ENCODE assay signal across 12 cellular contexts in the genomic region with DNA sequence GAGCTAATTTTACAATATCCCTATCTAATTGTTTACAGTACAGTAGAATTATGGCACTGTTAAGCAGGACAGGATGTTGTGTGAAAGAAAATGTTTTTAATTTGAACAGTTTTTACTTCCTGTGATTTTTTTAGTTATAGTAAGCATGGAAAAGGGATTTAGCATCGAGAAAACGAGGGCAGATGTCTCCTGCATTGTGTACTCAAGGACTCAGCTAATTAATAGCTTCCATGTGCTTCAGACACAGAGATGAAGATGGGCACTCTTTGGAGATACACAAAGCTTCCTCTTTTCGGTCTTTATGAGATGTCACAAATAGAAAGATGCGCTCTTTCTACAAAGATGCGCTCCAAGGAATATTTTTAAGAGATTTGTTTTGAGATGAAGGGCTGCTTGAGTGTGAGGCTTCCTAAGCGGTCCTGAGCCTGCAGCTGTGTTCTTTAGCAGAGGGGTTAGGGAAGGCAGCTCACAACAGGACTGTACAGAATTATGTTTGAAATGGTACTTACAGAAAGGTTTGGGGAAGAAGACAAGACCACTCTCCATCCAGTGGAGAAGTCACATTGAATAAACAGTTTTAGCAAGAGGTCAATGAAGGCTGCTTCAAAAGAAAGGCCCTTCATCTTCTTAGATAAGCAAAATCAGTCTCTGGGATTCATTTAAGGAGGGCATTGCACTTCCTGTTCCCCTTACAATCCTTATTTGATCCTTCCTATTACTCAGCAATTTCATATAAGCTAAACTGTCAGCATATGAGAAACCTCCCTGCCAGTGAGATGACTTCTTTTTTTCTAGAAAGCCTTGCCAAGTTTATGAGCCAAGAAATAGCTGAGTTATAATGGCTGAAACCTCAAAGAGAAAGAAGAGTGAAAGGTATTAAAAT.
DNase-seq lines count a peak whose midpoint lies in the region; ATAC-seq, FAIRE-seq and TF ChIP-seq lines count a peak whose summit lies in the region.
"Had no signal": no experiment of that assay in that cellular context is flagged by ENCODE, and none has a peak within 500 bp of the region (broad histone marks: within the 10 kb centered on the region; RNA-seq: fewer than 3 reads in every experiment).

No MANE protein-coding gene starts in this region.

- peak overlapping the region; percentile 91 for H2AFZ ChIP-seq in HCT116 (ENCODE audit: low read depth, low read length, poor library complexity, severe bottlenecking)

- TF ChIP-seq RAD21 in A549 (conservative IDR thresholded peaks at IDR 0.05 in 1 of 2, IDR thresholded peaks at IDR 0.05 in 1 of 2) (no peak), HCT116 (IDR thresholded peaks at IDR 0.05; ENCODE audit: low read depth) (no peak)

- no peak overlapping the region for H3K4me3 Mint-ChIP-seq in WTC11

- TF ChIP-seq POLR2A in A549 (IDR thresholded peaks at IDR 0.05; ENCODE audit: low read length): no peak
- no peak for TF ChIP-seq POLR2A in HCT116 (IDR thresholded peaks at IDR 0.05; ENCODE audit: borderline replicate concordance, extremely low read depth, insufficient read depth, insufficient read length)

- no peaks in the 10 kb centered on the region for H3K36me3 Mint-ChIP-seq in WTC11

- 0 out of 2 replicates have a peak, but pooled peaks cover 3% of the 10 kb centered on the region for H3K9me3 Mint-ChIP-seq in WTC11

- no TSS peak for BruUV-seq in HCT116 (replicated peaks; lab: Mats Ljungman, UMichigan)

- H3K27me3 Mint-ChIP-seq in WTC11 (ENCODE audit: low read depth): no peaks in the 10 kb centered on the region

- H3K4me1 ChIP-seq in A549 (peaks cover 17% of the 10 kb centered on the region; the same call in 2 of the 3 replicates), HCT116 (ENCODE audit: control insufficient read depth in 1 of 2, insufficient read depth in 2 of 2, low read length in 2 of 2) (peaks cover 0 to 5% of the 10 kb centered on the region in 2 experiments; a peak in 1 of 4 replicates)
- H3K4me1 ChIP-seq: pancreas had no signal

- no peaks in the 10 kb centered on the region for H3K36me3 ChIP-seq in HCT116 (ENCODE audit: control insufficient read depth in 1 of 2, insufficient read depth in 2 of 2, low read length in 2 of 2)
- H3K36me3 ChIP-seq: pancreas had no signal

- POLR2A ChIA-PET in A549 (lab: Yijun Ruan, JAX): no interaction called here
- POLR2A ChIA-PET in HCT116 (lab: Charles Lee): no interaction called here
- POLR2A ChIA-PET in WTC11 (lab: Charles Lee): interaction anchor here (1.1 kb wide), 1 partner anchor 15 kb away, joined by 3 read pairs; no protein-coding TSS in a partner anchor

- no peak overlapping the region for H3K9ac ChIP-seq in HCT116 (ENCODE audit: low read length)

- no peaks in the 10 kb centered on the region for H3K9me2 ChIP-seq in HCT116 (ENCODE audit: insufficient read depth)

- ATAC-seq in A549: peak in 1 of 2 experiments; percentile 68; a peak in 3 of 6 replicates
- ATAC-seq in HCT116: 0 out of 2 replicates have a peak, but pooled peaks have one; percentile 25
- ATAC-seq in WTC11: no peak
- no peak for ATAC-seq in HG02588 (IDR thresholded peaks at IDR 0.05; ENCODE audit: unreplicated experiment)
- ATAC-seq in HG03354 (IDR thresholded peaks at IDR 0.05; ENCODE audit: poor library complexity, severe bottlenecking, unreplicated experiment): no peak

- TF ChIP-seq EP300 in A549 (IDR thresholded peaks at IDR 0.05): no peak

- RAD21 ChIA-PET in HCT116 (lab: Charles Lee; ENCODE audit: low non-redundant PET in 1 of 2, low total read pairs in 2 of 2, uncharacterized antibody in 2 of 2, unreplicated experiment in 2 of 2): interaction anchor here in 1 of 2 experiments (1.5 kb wide), 1 partner anchor 213 kb away, joined by 3 read pairs; no protein-coding TSS in a partner anchor

- H4K20me1 ChIP-seq in HCT116 (ENCODE audit: insufficient read depth): no peaks in the 10 kb centered on the region

- H3K4me3 ChIP-seq in A549 (no peak overlapping the region), HCT116 (replicated peaks in 1 of 2; ENCODE audit: low read depth in 1 of 2, low read length in 2 of 2) (no peak overlapping the region), fibroblast of the aortic adventitia (ENCODE audit: low read depth, low read length) (no peak overlapping the region)
- H3K4me3 ChIP-seq: pancreas had no signal

- H3K79me2 ChIP-seq in HCT116 (ENCODE audit: insufficient read depth, low read length): no peaks in the 10 kb centered on the region

- no peaks in the 10 kb centered on the region for H3K27me3 ChIP-seq in HCT116 (ENCODE audit: insufficient read depth, low read length)
- H3K27me3 ChIP-seq: pancreas had no signal

- peak overlapping the region; percentile 47 to 77 for H3K27ac ChIP-seq in A549
- H3K27ac ChIP-seq in HCT116 (ENCODE audit: low read depth, low read length): no peak overlapping the region
- H3K27ac ChIP-seq: pancreas had no signal

- no peak for FAIRE-seq in A549 (lab: Jason Lieb, UNC)
- FAIRE-seq: GM12892, pancreas had no signal

- H3K9me3 ChIP-seq in A549 (no peaks in the 10 kb centered on the region), HCT116 (ENCODE audit: control insufficient read depth in 1 of 2, insufficient read depth in 1 of 2, low read depth in 1 of 2, low read length in 2 of 2) (no peaks in the 10 kb centered on the region)
- H3K9me3 ChIP-seq: pancreas had no signal

- no peak overlapping the region for H3K27ac Mint-ChIP-seq in WTC11

- 90% methylated on average over 6 of the region's 6 CpGs for WGBS in A549 (ENCODE audit: missing lambda C conversion rate)

- CTCF ChIA-PET in A549 (lab: Yijun Ruan, JAX) (interaction anchor here (1.0 to 2.6 kb wide), 3 partner anchors 14 to 213 kb away, joined by 3 to 8 read pairs (median 4); no protein-coding TSS in a partner anchor), HCT116 (lab: Charles Lee) (no interaction called here), WTC11 (lab: Charles Lee) (interaction anchor here (0.8 to 1.3 kb wide), 2 partner anchors 212 to 213 kb away, joined by 3 read pairs; no protein-coding TSS in a partner anchor)

- peaks cover 7% of the 10 kb centered on the region; the same call in 1 of the 2 replicates for H3K4me1 Mint-ChIP-seq in WTC11

- intact Hi-C loops in HCT116 (cut with micrococcal nuclease): no loop called here

- TF ChIP-seq CTCF in A549 (IDR thresholded peaks at IDR 0.05): no peak
- no peak for TF ChIP-seq CTCF in HCT116 (IDR thresholded peaks at IDR 0.05 in 2 of 3, conservative IDR thresholded peaks at IDR 0.05 in 1 of 3; ENCODE audit: borderline replicate concordance in 1 of 3, insufficient read depth in 1 of 3, low read depth in 2 of 3, low read length in 2 of 3)
- TF ChIP-seq CTCF in fibroblast of the aortic adventitia (IDR thresholded peaks at IDR 0.05; ENCODE audit: insufficient read depth, low read length): no peak
- no peak for TF ChIP-seq CTCF in WTC11 (IDR thresholded peaks at IDR 0.05)

- H3K4me2 ChIP-seq in A549: peak overlapping the region; percentile 22; the same call in 2 of the 3 replicates
- H3K4me2 ChIP-seq in HCT116 (ENCODE audit: low read length): no peak overlapping the region

- DNase-seq in A549 (ENCODE audit: low read depth in 1 of 2, low spot score in 1 of 2) (peak in 1 of 2 experiments; percentile 44), HCT116 (ENCODE audit: low read depth, low spot score) (no peak), RPMI8226 (peak; percentile 62), fibroblast of the aortic adventitia (ENCODE audit: low read depth) (peak; percentile 69), WTC11 (ENCODE audit: low spot score) (no peak), NCI-H2081 treated with DMSO at 0.1 percent for 48 hours (lab: John Stamatoyannopoulos, UW) (no peak)
- DNase-seq: NCI-H1930, pancreas, T1000 had no signal

TF ChIP-seq in A549, 52 proteins besides CTCF, POLR2A, EP300 and RAD21:
- no peak for TF ChIP-seq KDM1A (IDR thresholded peaks at IDR 0.05; ENCODE audit: low read depth)
- peak; percentile 76 for TF ChIP-seq MAFK (IDR thresholded peaks at IDR 0.05; ENCODE audit: partially characterized antibody)

TF ChIP-seq in HCT116, 20 proteins besides CTCF, POLR2A, EP300 and RAD21 (continues in another document):
- TF ChIP-seq EZH2phosphoT487 (IDR thresholded peaks at IDR 0.05; ENCODE audit: borderline replicate concordance): no peak
- no peak for TF ChIP-seq EZH2 (IDR thresholded peaks at IDR 0.05)
- TF ChIP-seq SIN3A (IDR thresholded peaks at IDR 0.05; ENCODE audit: low read depth): no peak
- TF ChIP-seq, protein P1, sequence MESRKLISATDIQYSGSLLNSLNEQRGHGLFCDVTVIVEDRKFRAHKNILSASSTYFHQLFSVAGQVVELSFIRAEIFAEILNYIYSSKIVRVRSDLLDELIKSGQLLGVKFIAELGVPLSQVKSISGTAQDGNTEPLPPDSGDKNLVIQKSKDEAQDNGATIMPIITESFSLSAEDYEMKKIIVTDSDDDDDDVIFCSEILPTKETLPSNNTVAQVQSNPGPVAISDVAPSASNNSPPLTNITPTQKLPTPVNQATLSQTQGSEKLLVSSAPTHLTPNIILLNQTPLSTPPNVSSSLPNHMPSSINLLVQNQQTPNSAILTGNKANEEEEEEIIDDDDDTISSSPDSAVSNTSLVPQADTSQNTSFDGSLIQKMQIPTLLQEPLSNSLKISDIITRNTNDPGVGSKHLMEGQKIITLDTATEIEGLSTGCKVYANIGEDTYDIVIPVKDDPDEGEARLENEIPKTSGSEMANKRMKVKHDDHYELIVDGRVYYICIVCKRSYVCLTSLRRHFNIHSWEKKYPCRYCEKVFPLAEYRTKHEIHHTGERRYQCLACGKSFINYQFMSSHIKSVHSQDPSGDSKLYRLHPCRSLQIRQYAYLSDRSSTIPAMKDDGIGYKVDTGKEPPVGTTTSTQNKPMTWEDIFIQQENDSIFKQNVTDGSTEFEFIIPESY (IDR thresholded peaks at IDR 0.05; ENCODE audit: extremely low read depth, insufficient replicate concordance, low read length): no peak

TF ChIP-seq in WTC11, 78 proteins besides CTCF, POLR2A, EP300 and RAD21 (continues in another document):
- TF ChIP-seq, protein P2, sequence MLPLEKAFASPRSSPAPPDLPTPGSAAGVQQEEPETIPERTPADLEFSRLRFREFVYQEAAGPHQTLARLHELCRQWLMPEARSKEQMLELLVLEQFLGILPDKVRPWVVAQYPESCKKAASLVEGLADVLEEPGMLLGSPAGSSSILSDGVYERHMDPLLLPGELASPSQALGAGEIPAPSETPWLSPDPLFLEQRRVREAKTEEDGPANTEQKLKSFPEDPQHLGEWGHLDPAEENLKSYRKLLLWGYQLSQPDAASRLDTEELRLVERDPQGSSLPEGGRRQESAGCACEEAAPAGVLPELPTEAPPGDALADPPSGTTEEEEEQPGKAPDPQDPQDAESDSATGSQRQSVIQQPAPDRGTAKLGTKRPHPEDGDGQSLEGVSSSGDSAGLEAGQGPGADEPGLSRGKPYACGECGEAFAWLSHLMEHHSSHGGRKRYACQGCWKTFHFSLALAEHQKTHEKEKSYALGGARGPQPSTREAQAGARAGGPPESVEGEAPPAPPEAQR (CRISPR knock-in tag; IDR thresholded peaks at IDR 0.05): no peak
- no peak for TF ChIP-seq ZNF232 (CRISPR knock-in tag; IDR thresholded peaks at IDR 0.05)
- TF ChIP-seq TCF7 (CRISPR knock-in tag; IDR thresholded peaks at IDR 0.05; ENCODE audit: low read depth): no peak

Comparison
In these comparisons a context has a peak if more than half of its experiments do, and no peak if none do; other contexts are left out.
1. DNase-seq: peak in RPMI8226 (single experiment) and fibroblast of the aortic adventitia (single experiment); none in HCT116 (single experiment), WTC11 (single experiment) and NCI-H2081 treated with DMSO at 0.1 percent for 48 hours (single experiment).